Comparison of ENCODE assay signal across 32 cellular contexts in the genomic region with DNA sequence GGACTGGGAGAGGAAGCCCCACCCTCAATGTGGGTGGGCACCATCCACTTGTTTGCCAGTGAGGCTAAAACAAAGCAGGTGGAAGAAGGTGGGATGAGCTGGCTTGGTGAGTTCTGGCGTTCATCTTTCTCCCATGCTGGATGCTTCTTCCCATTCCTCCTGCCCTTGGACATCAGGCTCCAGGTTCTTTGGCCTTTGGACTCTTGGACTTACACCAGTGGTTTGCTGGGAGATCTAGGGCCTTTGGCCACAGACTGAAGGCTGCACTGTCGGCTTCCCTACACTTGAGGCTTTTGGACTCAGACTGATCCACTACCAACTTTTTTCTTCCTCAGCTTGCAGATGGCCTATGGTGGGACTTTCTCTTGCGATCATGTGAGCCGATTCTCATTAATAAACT.
"Had no signal": no experiment of that assay in that cellular context is flagged by ENCODE, and none has a peak within 500 bp of the region (broad histone marks: within the 10 kb centered on the region; RNA-seq: fewer than 3 reads in every experiment).

No MANE protein-coding gene starts in this region.

- H3K4me3 Mint-ChIP-seq: naive thymus-derived CD8-positive, alpha-beta T cell; natural killer cell treated with Interleukin-12 subunit alpha and Interleukin-12 subunit beta and Interleukin-15 and Interleukin-18, amount 100 ng/mL, for 72 hours; nephron progenitor cell; neural crest cell; stimulated activated memory B cell treated with anti-CD40 and anti-IgM and Interleukin-4, amounts not matched to agents 10 μg/mL and 1 μg/mL and 100 μg/mL, for 72 hours; stimulated activated naive CD8-positive, alpha-beta T cell treated with anti-CD3 and anti-CD28 coated beads, Interleukin-15, amount 100 ng/mL, for 72 hours; type B pancreatic cell had no signal

- H3K27ac ChIP-seq: ovary, parathyroid adenoma, psoas muscle, right lobe of liver, sigmoid colon, spleen, suprapubic skin, testis, tibial artery, transverse colon, upper lobe of right lung, uterus had no signal

- H3K79me2 ChIP-seq: parathyroid adenoma had no signal

- H3K4me1 ChIP-seq: parathyroid adenoma, psoas muscle, right lobe of liver, sigmoid colon, spleen, suprapubic skin, testis, tibial artery, transverse colon, upper lobe of right lung, uterus had no signal

- H3K4me2 ChIP-seq: smooth muscle cell had no signal

- H2AFZ ChIP-seq: parathyroid adenoma had no signal

- H3K9ac ChIP-seq: parathyroid adenoma had no signal

- H3K27ac Mint-ChIP-seq: natural killer cell treated with Interleukin-12 subunit alpha and Interleukin-12 subunit beta and Interleukin-15 and Interleukin-18, amount 100 ng/mL, for 72 hours; nephron progenitor cell; progenitor cell of endocrine pancreas; stimulated activated memory B cell treated with anti-CD40 and anti-IgM and Interleukin-4, amounts not matched to agents 10 μg/mL and 1 μg/mL and 100 μg/mL, for 72 hours; stimulated activated naive CD8-positive, alpha-beta T cell treated with anti-CD3 and anti-CD28 coated beads, Interleukin-15, amount 100 ng/mL, for 72 hours; type B pancreatic cell had no signal

- H3K36me3 Mint-ChIP-seq: natural killer cell treated with Interleukin-12 subunit alpha and Interleukin-12 subunit beta and Interleukin-15 and Interleukin-18, amount 100 ng/mL, for 72 hours; type B pancreatic cell had no signal

- H3K27me3 ChIP-seq: ovary, right lobe of liver, sigmoid colon, spleen, suprapubic skin, testis, tibial artery, transverse colon, upper lobe of right lung, uterus had no signal

- H3K4me1 Mint-ChIP-seq: nephron progenitor cell; neural crest cell; stimulated activated memory B cell treated with anti-CD40 and anti-IgM and Interleukin-4, amounts not matched to agents 10 μg/mL and 1 μg/mL and 100 μg/mL, for 72 hours; stimulated activated naive CD8-positive, alpha-beta T cell treated with anti-CD3 and anti-CD28 coated beads, Interleukin-15, amount 100 ng/mL, for 72 hours had no signal

- H3K9me3 Mint-ChIP-seq: naive thymus-derived CD8-positive, alpha-beta T cell; natural killer cell treated with Interleukin-12 subunit alpha and Interleukin-12 subunit beta and Interleukin-15 and Interleukin-18, amount 100 ng/mL, for 72 hours; nephron progenitor cell; neural crest cell; stimulated activated memory B cell treated with anti-CD40 and anti-IgM and Interleukin-4, amounts not matched to agents 10 μg/mL and 1 μg/mL and 100 μg/mL, for 72 hours; stimulated activated naive CD8-positive, alpha-beta T cell treated with anti-CD3 and anti-CD28 coated beads, Interleukin-15, amount 100 ng/mL, for 72 hours; type B pancreatic cell had no signal

- H3K27me3 Mint-ChIP-seq: progenitor cell of endocrine pancreas; stimulated activated naive CD8-positive, alpha-beta T cell treated with anti-CD3 and anti-CD28 coated beads, Interleukin-15, amount 100 ng/mL, for 72 hours; type B pancreatic cell had no signal

- DNase-seq: naive thymus-derived CD8-positive, alpha-beta T cell; nephron progenitor cell; occipital lobe; ovary; posterior cingulate gyrus; psoas muscle; right cardiac atrium; right lobe of liver; sigmoid colon; spleen; stimulated activated CD4-positive, alpha-beta T cell treated with anti-CD3 and anti-CD28 coated beads, Interleukin-12 subunit alpha, Interleukin-12 subunit beta, amount 100 ng/mL, for 4 hours; stimulated activated CD4-positive, alpha-beta T cell treated with anti-CD3 and anti-CD28 coated beads, Interleukin-1b, Interleukin-23, amount 100 ng/mL, for 48 hours; stimulated activated CD4-positive, alpha-beta T cell treated with anti-CD3 and anti-CD28 coated beads, Interleukin-4, amount 100 ng/mL, for 1 hour; stimulated activated CD4-positive, alpha-beta T cell treated with anti-CD3 and anti-CD28 coated beads, Interleukin-4, amount 100 ng/mL, for 4 hours; stimulated activated CD8-positive, alpha-beta memory T cell treated with anti-CD3 and anti-CD28 coated beads, Interleukin-4, amount 100 ng/mL, for 48 hours; stimulated activated naive CD4-positive, alpha-beta T cell; stimulated activated naive CD8-positive, alpha-beta T cell treated with anti-CD3 and anti-CD28 coated beads, Interleukin-15, amount 100 ng/mL, for 72 hours; stimulated activated naive CD8-positive, alpha-beta T cell treated with anti-CD3 and anti-CD28 coated beads, Interleukin-15, Interleukin-2, amounts not matched to agents 100 U/mL and 50 U/mL, for 24 hours; substantia nigra; testis; tibial artery; transverse colon; upper lobe of right lung; uterus had no signal

- H3K36me3 ChIP-seq: ovary, right lobe of liver, sigmoid colon, spleen, suprapubic skin, tibial artery, transverse colon, upper lobe of right lung, uterus had no signal

- H3K4me3 ChIP-seq: ovary, psoas muscle, right lobe of liver, sigmoid colon, smooth muscle cell, spleen, suprapubic skin, testis, tibial artery, transverse colon, upper lobe of right lung, uterus had no signal

- ATAC-seq: naive thymus-derived CD8-positive, alpha-beta T cell; natural killer cell treated with Interleukin-12 subunit alpha and Interleukin-12 subunit beta and Interleukin-15 and Interleukin-18, amount 100 ng/mL, for 72 hours; psoas muscle; right cardiac atrium; right lobe of liver; stimulated activated memory B cell treated with anti-CD40 and anti-IgM and Interleukin-4, amounts not matched to agents 10 μg/mL and 1 μg/mL and 100 μg/mL, for 72 hours; stimulated activated naive CD8-positive, alpha-beta T cell treated with anti-CD3 and anti-CD28 coated beads, Interleukin-15, amount 100 ng/mL, for 72 hours; stimulated activated naive CD8-positive, alpha-beta T cell treated with anti-CD3 and anti-CD28 coated beads, Interleukin-15, Interleukin-2, amounts not matched to agents 100 U/mL and 50 U/mL, for 24 hours; upper lobe of right lung had no signal

- H3K9me3 ChIP-seq: ovary, psoas muscle, right lobe of liver, sigmoid colon, spleen, suprapubic skin, testis, tibial artery, transverse colon, upper lobe of right lung, uterus had no signal
